22 cellular contexts compared by ENCODE assay signal in the genomic region with DNA sequence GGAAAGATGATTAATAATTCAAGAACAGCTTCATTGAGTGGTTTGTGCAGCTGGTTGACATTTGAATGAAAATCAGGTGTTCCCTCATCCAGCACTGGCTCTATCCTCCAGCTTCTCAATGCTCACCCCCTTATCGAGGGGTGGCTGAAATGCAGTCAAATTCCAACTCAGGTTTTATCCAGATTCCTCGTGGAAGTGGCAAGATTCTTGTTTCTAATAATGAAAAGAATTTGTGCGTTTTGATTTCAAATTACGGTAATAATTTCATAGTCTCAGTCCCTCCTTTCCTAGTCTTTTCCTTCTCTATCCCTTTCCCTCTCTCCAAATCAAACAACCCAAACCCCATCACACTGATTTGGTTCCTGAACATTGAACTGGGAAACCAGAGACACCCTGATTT. TPM values are rescaled to one million over a fixed set of nuclear protein-coding genes. Genes with fewer than 3 reads are reported as not detected.
DNase-seq lines count a peak whose midpoint lies in the region; ATAC-seq and TF ChIP-seq lines count a peak whose summit lies in the region.
"Had no signal": no experiment of that assay in that cellular context is flagged by ENCODE, and none has a peak within 500 bp of the region (broad histone marks: within the 10 kb centered on the region; RNA-seq: fewer than 3 reads in every experiment).

No MANE protein-coding gene starts in this region.

- ATAC-seq in HG02973 (IDR thresholded peaks at IDR 0.05; ENCODE audit: unreplicated experiment): no peak
- no peak for ATAC-seq in HG03135 (IDR thresholded peaks at IDR 0.05; ENCODE audit: unreplicated experiment)
- ATAC-seq in activated CD8-positive, alpha-beta T cell treated with anti-CD3 and anti-CD28 coated beads for 36 hours: no peak
- ATAC-seq in GM21381 (IDR thresholded peaks at IDR 0.05; ENCODE audit: unreplicated experiment): no peak
- ATAC-seq: activated CD8-positive, alpha-beta T cell treated with anti-CD3 and anti-CD28 coated beads, Interleukin-2, amount 10 ng/mL, durations not matched to agents 7 days and 5 days; activated naive CD8-positive, alpha-beta T cell treated with anti-CD3 and anti-CD28 coated beads, Interleukin-2, amount 50 U/mL, for 24 hours; T-cell; upper lobe of right lung had no signal

- H3K27ac ChIP-seq in mammary epithelial cell (ENCODE audit: insufficient read depth, low read depth, low read length): no peak overlapping the region
- no peak overlapping the region for H3K27ac ChIP-seq in breast epithelium
- H3K27ac ChIP-seq: coronary artery, upper lobe of right lung had no signal

- H3K9me3 ChIP-seq in mammary epithelial cell (replicated peaks; ENCODE audit: insufficient read depth, low read length) (no peaks in the 10 kb centered on the region), breast epithelium (no peaks in the 10 kb centered on the region)
- H3K9me3 ChIP-seq: upper lobe of right lung had no signal

- peaks cover 12% of the 10 kb centered on the region for H3K9me3 Mint-ChIP-seq in activated CD8-positive, alpha-beta T cell treated with anti-CD3 and anti-CD28 coated beads for 36 hours

- H2AFZ ChIP-seq in mammary epithelial cell (ENCODE audit: low read depth, low read length): no peak overlapping the region

- no peak for TF ChIP-seq POLR2A in breast epithelium (IDR thresholded peaks at IDR 0.05)

- no peaks in the 10 kb centered on the region for H4K20me1 ChIP-seq in mammary epithelial cell (ENCODE audit: insufficient read depth, low read length)

- no peak for TF ChIP-seq CTCF in mammary epithelial cell (conservative IDR thresholded peaks at IDR 0.05 in 1 of 2, IDR thresholded peaks at IDR 0.05 in 1 of 2; ENCODE audit: extremely low read depth in 1 of 2, insufficient read depth in 1 of 2, low read depth in 1 of 2, low read length in 2 of 2)
- TF ChIP-seq CTCF in breast epithelium (IDR thresholded peaks at IDR 0.05): no peak
- TF ChIP-seq CTCF in fibroblast of the aortic adventitia (IDR thresholded peaks at IDR 0.05; ENCODE audit: insufficient read depth, low read length): no peak
- no peak for TF ChIP-seq CTCF in activated CD8-positive, alpha-beta T cell treated with anti-CD3 and anti-CD28 coated beads for 36 hours (IDR thresholded peaks at IDR 0.05)

- H3K4me3 ChIP-seq in mammary epithelial cell (replicated peaks in 1 of 3; ENCODE audit: insufficient read depth in 1 of 3, low read depth in 2 of 3, low read length in 3 of 3) (peak overlapping the region in 1 of 3 experiments; percentile 6), breast epithelium (no peak overlapping the region), fibroblast of the aortic adventitia (ENCODE audit: low read depth, low read length) (peak overlapping the region; percentile 92)
- H3K4me3 ChIP-seq: coronary artery, upper lobe of right lung had no signal

- WGBS in mammary epithelial cell (ENCODE audit: low coverage, missing lambda C conversion rate): 95% methylated on average over 4 of the region's 4 CpGs

- dilution Hi-C loops in mammary epithelial cell (cut with HindIII; ENCODE audit: low sequenced_read_pairs): no loop called here

- in situ Hi-C loops in mammary epithelial cell (cut with MboI; ENCODE audit: low sequenced_read_pairs in 2 of 2): loop anchor here in 1 of 2 donors (10.0 kb wide), 1 partner anchor 94 kb away; no protein-coding TSS in a partner anchor

- peaks cover 40% of the 10 kb centered on the region for H3K4me1 ChIP-seq in mammary epithelial cell (ENCODE audit: insufficient read depth, low read length)
- peaks cover 0 to 12% of the 10 kb centered on the region in 2 donors for H3K4me1 ChIP-seq in breast epithelium

- no peak overlapping the region for H3K4me3 Mint-ChIP-seq in activated CD8-positive, alpha-beta T cell treated with anti-CD3 and anti-CD28 coated beads for 36 hours
- H3K4me3 Mint-ChIP-seq: activated CD8-positive, alpha-beta T cell treated with anti-CD3 and anti-CD28 coated beads, Interleukin-2, amount 10 ng/mL, durations not matched to agents 7 days and 5 days; activated naive CD8-positive, alpha-beta T cell treated with anti-CD3 and anti-CD28 coated beads, Interleukin-2, amount 50 U/mL, for 24 hours; T-cell had no signal

- BruUV-seq in mammary epithelial cell (replicated peaks; lab: Mats Ljungman, UMichigan): no TSS peak

- CTCF ChIA-PET in mammary epithelial cell (lab: Charles Lee; ENCODE audit: low non-redundant PET): no interaction called here
- CTCF ChIA-PET in activated CD8-positive, alpha-beta T cell treated with anti-CD3 and anti-CD28 coated beads for 36 hours (lab: Charles Lee): interaction anchor here (0.9 to 1.3 kb wide), 2 partner anchors 27 to 106 kb away, joined by 3 to 4 read pairs; no protein-coding TSS in a partner anchor

- intact Hi-C loops in mammary epithelial cell (cut with micrococcal nuclease): loop anchor here (5.0 kb wide), 1 partner anchor 97 kb away; no protein-coding TSS in a partner anchor
- intact Hi-C loops in breast epithelium (cut with DNase I; ENCODE audit: low total_unique reads): no loop called here
- intact Hi-C loops in activated CD8-positive, alpha-beta T cell treated with anti-CD3 and anti-CD28 coated beads for 36 hours (cut with micrococcal nuclease): no loop called here

- peaks cover 48% of the 10 kb centered on the region for H3K4me1 Mint-ChIP-seq in activated CD8-positive, alpha-beta T cell treated with anti-CD3 and anti-CD28 coated beads for 36 hours (ENCODE audit: low read depth)

- H3K36me3 ChIP-seq in mammary epithelial cell (ENCODE audit: insufficient read depth, low read length) (no peaks in the 10 kb centered on the region), breast epithelium (no peaks in the 10 kb centered on the region)
- H3K36me3 ChIP-seq: upper lobe of right lung had no signal

- H3K27me3 Mint-ChIP-seq in activated CD8-positive, alpha-beta T cell treated with anti-CD3 and anti-CD28 coated beads for 36 hours: peaks cover 64% of the 10 kb centered on the region

- peaks cover 4% of the 10 kb centered on the region for H3K36me3 Mint-ChIP-seq in activated CD8-positive, alpha-beta T cell treated with anti-CD3 and anti-CD28 coated beads for 36 hours (ENCODE audit: low read depth)
- H3K36me3 Mint-ChIP-seq: T-cell had no signal

- no peak for DNase-seq in mammary epithelial cell
- no peak for DNase-seq in breast epithelium (ENCODE audit: low spot score in 2 of 2)
- DNase-seq in astrocyte of the hippocampus (ENCODE audit: low read depth, low spot score): peak; percentile 28
- DNase-seq in fibroblast of the aortic adventitia (ENCODE audit: low read depth): no peak
- DNase-seq in activated CD8-positive, alpha-beta T cell treated with anti-CD3 and anti-CD28 coated beads for 36 hours: no peak
- DNase-seq: activated CD8-positive, alpha-beta T cell treated with anti-CD3 and anti-CD28 coated beads, Interleukin-2, amount 10 ng/mL, durations not matched to agents 7 days and 5 days; activated effector memory CD4-positive, alpha-beta T cell treated with anti-CD3 and anti-CD28 coated beads, Interleukin-2, amount 50 U/mL, for 16 hours; activated naive CD8-positive, alpha-beta T cell treated with anti-CD3 and anti-CD28 coated beads, Interleukin-2, amount 50 U/mL, for 24 hours; activated T-cell treated with anti-CD3 and anti-CD28 coated beads for 4 hours; head of caudate nucleus; NCI-H1048; NCI-H2029; NCI-H2227 treated with DMSO at 0.1 percent for 48 hours; NCI-H774; small intestine; substantia nigra; T-cell; upper lobe of right lung had no signal

- H3K4me2 ChIP-seq in mammary epithelial cell (ENCODE audit: insufficient read depth, low read depth, low read length): peak overlapping the region; percentile 97

- H3K79me2 ChIP-seq in mammary epithelial cell (ENCODE audit: insufficient read depth, low read length): peaks cover 36% of the 10 kb centered on the region

- no peak overlapping the region for H3K27ac Mint-ChIP-seq in activated CD8-positive, alpha-beta T cell treated with anti-CD3 and anti-CD28 coated beads for 36 hours
- H3K27ac Mint-ChIP-seq: activated CD8-positive, alpha-beta T cell treated with anti-CD3 and anti-CD28 coated beads, Interleukin-2, amount 10 ng/mL, durations not matched to agents 7 days and 5 days; activated naive CD8-positive, alpha-beta T cell treated with anti-CD3 and anti-CD28 coated beads, Interleukin-2, amount 50 U/mL, for 24 hours; T-cell had no signal

- no peaks in the 10 kb centered on the region for H3K27me3 ChIP-seq in mammary epithelial cell (ENCODE audit: insufficient read depth, low read length)
- H3K27me3 ChIP-seq in breast epithelium: peaks cover 2 to 29% of the 10 kb centered on the region in 2 donors

- no peak overlapping the region for H3K9ac ChIP-seq in mammary epithelial cell (ENCODE audit: insufficient read depth, low read length)

- POLR2A ChIA-PET in activated CD8-positive, alpha-beta T cell treated with anti-CD3 and anti-CD28 coated beads for 36 hours (lab: Charles Lee): no interaction called here

RNA-seq across cellular contexts. Expression of a gene that starts 3.1 kb away (rescaled TPM):
- 1 to 10 TPM in 1 of 2 donors, under 1 TPM in 1; 0.83 to 3.4 TPM for total RNA-seq in mammary epithelial cell
- polyA plus RNA-seq in mammary epithelial cell: 6.4 TPM
- polyA minus RNA-seq in mammary epithelial cell: 33.7 TPM
- total RNA-seq in breast epithelium: 1 to 10 TPM; 3.8 to 5.2 (median 4.4) TPM
- 31.5 and 72.4 TPM in 2 replicates for total RNA-seq in fibroblast of the aortic adventitia (ENCODE audit: low replicate concordance)
- 1 to 10 TPM; 1.6 to 2.1 TPM for total RNA-seq in activated CD8-positive, alpha-beta T cell treated with anti-CD3 and anti-CD28 coated beads for 36 hours
